ENCODE assay signal across 11 cellular contexts in the genomic region with DNA sequence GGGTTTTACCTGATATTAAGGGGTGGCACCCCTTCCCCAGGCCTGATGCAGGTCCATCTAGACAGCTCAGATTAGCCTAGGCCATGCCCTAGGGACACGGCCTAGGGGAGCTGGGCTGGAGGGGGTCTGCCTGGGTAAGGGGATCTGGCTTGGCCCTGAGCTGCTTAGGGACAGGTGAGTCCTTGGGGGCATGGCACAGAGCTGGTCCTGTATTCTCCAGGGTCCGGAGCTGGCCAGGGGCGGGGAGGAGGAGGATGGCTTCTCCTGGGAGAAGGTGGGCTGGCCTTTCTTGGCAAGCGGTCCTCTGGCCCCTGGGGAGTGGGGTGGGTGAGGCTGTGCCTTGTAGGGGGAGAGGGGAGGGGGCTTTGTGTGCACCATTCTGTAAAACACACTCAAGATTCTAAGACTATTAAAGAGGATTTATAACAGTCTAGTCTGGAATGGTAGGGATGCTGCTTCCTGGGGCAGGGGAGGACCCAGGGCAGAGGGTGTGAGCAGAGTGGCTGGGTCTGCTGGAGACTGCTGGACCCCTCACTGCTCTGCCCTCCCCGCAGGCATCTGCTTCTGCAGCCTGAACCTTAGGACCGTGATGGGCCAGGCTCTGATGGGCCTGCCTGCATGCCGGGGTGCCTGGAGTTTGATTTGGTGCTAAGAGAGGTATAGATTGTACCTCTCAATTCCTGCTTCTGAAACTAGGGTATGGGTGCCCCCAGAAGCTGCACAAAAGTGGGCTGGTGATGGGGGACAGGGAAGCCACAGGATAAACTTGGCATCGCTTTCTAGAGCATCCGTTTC. TPM values are rescaled to one million over a fixed set of nuclear protein-coding genes. Genes with fewer than 3 reads are reported as not detected.
A peak's percentile ranks its signal among the peaks of the same experiment; 100 is the strongest.
DNase-seq lines count a peak whose midpoint lies in the region; ATAC-seq and TF ChIP-seq lines count a peak whose summit lies in the region.
"Had no signal": no experiment of that assay in that cellular context is flagged by ENCODE, and none has a peak within 500 bp of the region (broad histone marks: within the 10 kb centered on the region; RNA-seq: fewer than 3 reads in every experiment).

No MANE protein-coding gene starts in this region.

- POLR2A ChIA-PET in A673 (lab: Charles Lee; ENCODE audit: low non-redundant PET) = no interaction called here

- H3T11ph ChIP-seq in H9 (ENCODE audit: low read length) = no peak overlapping the region

- H3K4ac ChIP-seq in H9 (ENCODE audit: low read depth, low read length) = no peak overlapping the region
- H3K4ac ChIP-seq in neuronal stem cell (ENCODE audit: low read length) = no peak overlapping the region

- no peak overlapping the region for H2AK5ac ChIP-seq in H9 (ENCODE audit: insufficient read length, low read length)
- H2AK5ac ChIP-seq in neuronal stem cell (ENCODE audit: low read depth, low read length) = peak overlapping the region; percentile 44

- H3K9ac ChIP-seq in H9 (ENCODE audit: extremely low read depth, insufficient read length, low read length) (no peak overlapping the region), neuronal stem cell (ENCODE audit: low read depth, low read length, poor library complexity) (no peak overlapping the region)

- DNase-seq in CD14-positive monocyte (ENCODE audit: low spot score) (peak; percentile 45), H9 (peak; percentile 20), neuronal stem cell (ENCODE audit: low spot score) (no peak), GDM1 (lab: John Stamatoyannopoulos, UW) (no peak), A673 (ENCODE audit: low spot score) (no peak)
- DNase-seq in central memory CD8-positive, alpha-beta T cell (ENCODE audit: low spot score in 2 of 2) = peak in 1 of 2 donors; percentile 6
- DNase-seq: esophagus squamous epithelium had no signal

- H3K27me3 ChIP-seq in H9 (ENCODE audit: insufficient read depth, low read length) (no peaks in the 10 kb centered on the region), neuronal stem cell (ENCODE audit: control insufficient read depth in 3 of 3, insufficient read depth in 3 of 3, low read depth in 1 of 3, low read length in 3 of 3) (peaks cover 0 to 10% (median 2%) of the 10 kb centered on the region in 3 experiments), A673 (replicated peaks; ENCODE audit: insufficient read depth, low read depth, low read length, poor library complexity) (no peaks in the 10 kb centered on the region)
- H3K27me3 ChIP-seq: esophagus squamous epithelium, MG63 had no signal

- no peaks in the 10 kb centered on the region for H3K79me1 ChIP-seq in H9 (ENCODE audit: insufficient read depth, low read depth, low read length, poor library complexity, severe bottlenecking)
- H3K79me1 ChIP-seq in neuronal stem cell (ENCODE audit: low read depth, low read length) = no peaks in the 10 kb centered on the region

- H2BK5ac ChIP-seq in H9 (ENCODE audit: insufficient read length, low read length) = no peak overlapping the region
- H2BK5ac ChIP-seq in neuronal stem cell (ENCODE audit: low read length) = no peak overlapping the region

- H3K79me2 ChIP-seq in H9 (ENCODE audit: insufficient read depth, low read length) = no peaks in the 10 kb centered on the region

- no peaks in the 10 kb centered on the region for H4K20me1 ChIP-seq in H9 (ENCODE audit: control insufficient read depth, insufficient read depth, insufficient read length)

- H3K9me3 Mint-ChIP-seq in CD14-positive monocyte (peaks cover 0 to 3% (median 0%) of the 10 kb centered on the region in 7 donors), H9 (no peaks in the 10 kb centered on the region; a peak in 1 of 5 replicates)
- no peaks in the 10 kb centered on the region for H3K9me3 Mint-ChIP-seq in central memory CD8-positive, alpha-beta T cell
- H3K9me3 Mint-ChIP-seq: CD8-positive, alpha-beta T cell had no signal

- H3K4me1 Mint-ChIP-seq in CD14-positive monocyte (peaks cover 29% of the 10 kb centered on the region), H9 (peaks cover 16 to 26% of the 10 kb centered on the region in 2 experiments)
- peaks cover 19% of the 10 kb centered on the region for H3K4me1 Mint-ChIP-seq in central memory CD8-positive, alpha-beta T cell

- no CpG with 5 or more reads among the region's 9 CpGs for WGBS in H9 (ENCODE audit: extremely low coverage, insufficient read length, low lambda C conversion rate)
- WGBS in neuronal stem cell (ENCODE audit: extremely low coverage in 2 of 2, insufficient read length in 2 of 2, insufficient replicate concordance in 1 of 2), 2 donors = no CpG with 5 or more reads among the region's 9 CpGs

- H3K4me1 ChIP-seq in H9 (ENCODE audit: insufficient read depth, low read length) (no peaks in the 10 kb centered on the region), neuronal stem cell (ENCODE audit: control insufficient read depth in 2 of 2, insufficient read depth in 1 of 2, low read depth in 1 of 2, low read length in 2 of 2) (peaks cover 0 to 10% of the 10 kb centered on the region in 2 donors), A673 (ENCODE audit: insufficient read depth, low read length, poor library complexity, severe bottlenecking) (peaks cover 9% of the 10 kb centered on the region)

- no peak overlapping the region for H2AFZ ChIP-seq in H9 (ENCODE audit: low read length)
- no peak overlapping the region for H2AFZ ChIP-seq in neuronal stem cell (ENCODE audit: low read length)

- H3K18ac ChIP-seq in H9 (ENCODE audit: insufficient read length, low read depth, low read length) (no peak overlapping the region), neuronal stem cell (ENCODE audit: low read length) (no peak overlapping the region)

- H4K5ac ChIP-seq in H9 (ENCODE audit: insufficient read length, low read depth, low read length) = no peak overlapping the region

- H2BK12ac ChIP-seq in H9 (ENCODE audit: insufficient read length, low read depth, low read length) = no peak overlapping the region
- no peak overlapping the region for H2BK12ac ChIP-seq in neuronal stem cell (ENCODE audit: low read length)

- peaks cover 45 to 70% of the 10 kb centered on the region in 2 donors for H3K36me3 Mint-ChIP-seq in CD14-positive monocyte
- H3K36me3 Mint-ChIP-seq in H9 (ENCODE audit: insufficient read depth in 1 of 3, low read depth in 3 of 3) = peaks cover 0 to 2% (median 0%) of the 10 kb centered on the region in 3 experiments; a peak in 1 of 7 replicates
- H3K36me3 Mint-ChIP-seq in central memory CD8-positive, alpha-beta T cell (ENCODE audit: insufficient read depth) = peaks cover 21% of the 10 kb centered on the region

- H2BK15ac ChIP-seq in H9 (ENCODE audit: low read depth, low read length) (no peak overlapping the region), neuronal stem cell (ENCODE audit: low read length) (peak overlapping the region; percentile 46)

- H3K9me3 ChIP-seq in H9 (ENCODE audit: control insufficient read depth, low read depth, low read length) (no peaks in the 10 kb centered on the region), neuronal stem cell (replicated peaks in 1 of 2; ENCODE audit: control insufficient read depth in 2 of 2, insufficient read depth in 1 of 2, low read depth in 1 of 2, low read length in 2 of 2) (no peaks in the 10 kb centered on the region), A673 (ENCODE audit: low read depth, low read length, poor library complexity, severe bottlenecking) (no peaks in the 10 kb centered on the region)
- H3K9me3 ChIP-seq: esophagus squamous epithelium, MG63 had no signal

- H4K8ac ChIP-seq in H9 (replicated peaks; ENCODE audit: insufficient read length, low read depth, low read length) (no peak overlapping the region), neuronal stem cell (ENCODE audit: low read depth, low read length) (no peak overlapping the region)

- H2BK120ac ChIP-seq in H9 (ENCODE audit: low read depth, low read length, poor library complexity, severe bottlenecking) = no peak overlapping the region
- H2BK120ac ChIP-seq in neuronal stem cell (ENCODE audit: low read depth, low read length) = no peak overlapping the region

- H4K91ac ChIP-seq in H9 (ENCODE audit: insufficient read length, low read depth, low read length) (no peak overlapping the region), neuronal stem cell (ENCODE audit: low read depth, low read length, poor library complexity) (no peak overlapping the region)

- H3K23ac ChIP-seq in H9 (ENCODE audit: insufficient read length, low read depth, low read length) = no peak overlapping the region
- no peak overlapping the region for H3K23ac ChIP-seq in neuronal stem cell (ENCODE audit: low read depth, low read length, poor library complexity)

- H3K14ac ChIP-seq in H9 (ENCODE audit: insufficient read depth, low read length) = no peak overlapping the region
- no peak overlapping the region for H3K14ac ChIP-seq in neuronal stem cell (ENCODE audit: low read length)

- ATAC-seq in central memory CD8-positive, alpha-beta T cell (replicated peaks; ENCODE audit: extremely low read depth, poor library complexity, severe bottlenecking) = no peak
- ATAC-seq in HG03196 (IDR thresholded peaks at IDR 0.05; ENCODE audit: unreplicated experiment) (no peak), GM19395 (IDR thresholded peaks at IDR 0.05; ENCODE audit: unreplicated experiment) (no peak)

- TF ChIP-seq CTCF in CD14-positive monocyte (IDR thresholded peaks at IDR 0.05) (no peak), H9 (conservative IDR thresholded peaks at IDR 0.05) (no peak), A673 (conservative IDR thresholded peaks at IDR 0.05; ENCODE audit: low read depth, low read length) (no peak)

- H3K4me3 ChIP-seq in neuronal stem cell (ENCODE audit: low read length in 2 of 2) = no peak overlapping the region
- no peak overlapping the region for H3K4me3 ChIP-seq in A673 (ENCODE audit: low read depth, low read length, poor library complexity, severe bottlenecking)
- H3K4me3 ChIP-seq: esophagus squamous epithelium, MG63 had no signal

- BruUV-seq in A673 (replicated peaks; lab: Mats Ljungman, UMichigan) = no TSS peak

- H2BK20ac ChIP-seq in H9 (ENCODE audit: low read depth, low read length, poor library complexity, severe bottlenecking) = no peak overlapping the region

- H3K27me3 Mint-ChIP-seq in CD14-positive monocyte (ENCODE audit: low read depth in 3 of 3) = peaks cover 12 to 19% (median 12%) of the 10 kb centered on the region in 3 donors
- peaks cover 30% of the 10 kb centered on the region for H3K27me3 Mint-ChIP-seq in H9 (ENCODE audit: low read depth)
- H3K27me3 Mint-ChIP-seq in central memory CD8-positive, alpha-beta T cell = no peaks in the 10 kb centered on the region

- peaks cover 0 to 7% of the 10 kb centered on the region in 2 donors for H3K36me3 ChIP-seq in neuronal stem cell (replicated peaks in 1 of 2; ENCODE audit: control insufficient read depth in 2 of 2, insufficient read depth in 2 of 2, low read length in 2 of 2)
- H3K36me3 ChIP-seq in A673 (ENCODE audit: insufficient read depth, low read length, poor library complexity, severe bottlenecking) = no peaks in the 10 kb centered on the region

- H3K4me2 ChIP-seq in H9 (ENCODE audit: insufficient read depth, insufficient read length, low read length) = no peak overlapping the region
- no peak overlapping the region for H3K4me2 ChIP-seq in neuronal stem cell (ENCODE audit: insufficient read depth, low read length, poor library complexity, severe bottlenecking)

- H3K4me3 Mint-ChIP-seq in CD14-positive monocyte (no peak overlapping the region), H9 (no peak overlapping the region)
- no peak overlapping the region for H3K4me3 Mint-ChIP-seq in central memory CD8-positive, alpha-beta T cell
- H3K4me3 Mint-ChIP-seq: CD8-positive, alpha-beta T cell had no signal

- CTCF ChIA-PET in A673 (lab: Charles Lee) = interaction anchor here (0.5 to 0.8 kb wide), 5 partner anchors 12 to 525 kb away, joined by 3 to 14 read pairs (median 7); no protein-coding TSS in a partner anchor

- intact Hi-C loops in CD14-positive monocyte (cut with micrococcal nuclease) (loop anchor here (5.0 to 10.0 kb wide), 3 partner anchors 155 to 292 kb away; no protein-coding TSS in a partner anchor), A673 (cut with micrococcal nuclease; ENCODE audit: unreplicated experiment) (loop anchor here (2.0 to 5.0 kb wide), 3 partner anchors 109 to 528 kb away; no protein-coding TSS in a partner anchor)

- no peak overlapping the region for H3K56ac ChIP-seq in H9 (ENCODE audit: insufficient read length, low read depth, low read length)

- H3K27ac ChIP-seq in H9 (ENCODE audit: insufficient read length, low read depth, low read length) = no peak overlapping the region
- H3K27ac ChIP-seq in neuronal stem cell (replicated peaks; ENCODE audit: low read length) = no peak overlapping the region
- H3K27ac ChIP-seq in A673 (ENCODE audit: low read depth, low read length, poor library complexity, severe bottlenecking) = no peak overlapping the region
- H3K27ac ChIP-seq: esophagus squamous epithelium had no signal

- H3K23me2 ChIP-seq in H9 (ENCODE audit: insufficient read length, low read depth, low read length, poor library complexity, severe bottlenecking) = no peaks in the 10 kb centered on the region

- H3K27ac Mint-ChIP-seq in CD14-positive monocyte (no peak overlapping the region), H9 (no peak overlapping the region)
- peak overlapping the region; percentile 65 for H3K27ac Mint-ChIP-seq in central memory CD8-positive, alpha-beta T cell (ENCODE audit: low read depth)
- H3K27ac Mint-ChIP-seq: CD8-positive, alpha-beta T cell had no signal

RNA-seq across cellular contexts. Expression of gene CD82, which starts 54.7 kb away (rescaled TPM):
- 10 to 100 TPM; 43.0 to 89.0 TPM for polyA plus RNA-seq in CD14-positive monocyte
- total RNA-seq in H9 (2021) (4.5 and 5.9 TPM in 2 replicates), A673 (2021) (8.2 and 16.0 TPM in 2 replicates)
- polyA plus RNA-seq in neuronal stem cell (2013, experiment 1 of 2) = 51.9 TPM
- polyA plus RNA-seq in neuronal stem cell (2013, experiment 2 of 2) = 51.1 TPM

Comparison
In these comparisons a context has a peak if more than half of its experiments do, and no peak if none do; other contexts are left out.
1. DNase-seq: peak in CD14-positive monocyte (single experiment) and H9 (single experiment); none in neuronal stem cell (single experiment), GDM1 (single experiment) and A673 (single experiment).